ENCODE assay signal across 15 cellular contexts in genomic region chr1:156464335-156464734, GRCh38. TPM values are rescaled to one million over a fixed set of nuclear protein-coding genes. Genes with fewer than 3 reads are reported as not detected.
DNase-seq lines count a peak whose midpoint lies in the region; ATAC-seq and TF ChIP-seq lines count a peak whose summit lies in the region.
"Had no signal": no experiment of that assay in that cellular context is flagged by ENCODE, and none has a peak within 500 bp of the region (broad histone marks: within the 10 kb centered on the region; RNA-seq: fewer than 3 reads in every experiment).

No MANE protein-coding gene starts in this region.

- ATAC-seq in upper lobe of left lung (ENCODE audit: low FRiP score in 2 of 2) (no peak), HG03045 (IDR thresholded peaks at IDR 0.05; ENCODE audit: unreplicated experiment) (no peak), GM18868 (IDR thresholded peaks at IDR 0.05; ENCODE audit: unreplicated experiment) (no peak), HG03469 (IDR thresholded peaks at IDR 0.05; ENCODE audit: unreplicated experiment) (no peak)

- H4K20me1 ChIP-seq in osteoblast (ENCODE audit: insufficient read depth, low read length) = peaks cover 41% of the 10 kb centered on the region

- H3K27ac Mint-ChIP-seq in activated naive CD4-positive, alpha-beta T cell treated with anti-CD3 and anti-CD28 coated beads for 36 hours = peak overlapping the region; percentile 5
- H3K27ac Mint-ChIP-seq: activated naive CD8-positive, alpha-beta T cell had no signal

- no peaks in the 10 kb centered on the region for H3K27me3 Mint-ChIP-seq in activated naive CD4-positive, alpha-beta T cell treated with anti-CD3 and anti-CD28 coated beads for 36 hours (ENCODE audit: low read depth)
- H3K27me3 Mint-ChIP-seq: activated naive CD8-positive, alpha-beta T cell had no signal

- intact Hi-C loops in activated naive CD4-positive, alpha-beta T cell treated with anti-CD3 and anti-CD28 coated beads for 36 hours (cut with micrococcal nuclease) = no loop called here
- intact Hi-C loops in esophagus muscularis mucosa (cut with DNase I) = no loop called here

- no peak overlapping the region for H3K4me3 Mint-ChIP-seq in activated naive CD4-positive, alpha-beta T cell treated with anti-CD3 and anti-CD28 coated beads for 36 hours
- H3K4me3 Mint-ChIP-seq: activated naive CD8-positive, alpha-beta T cell; WTC11 had no signal

- TF ChIP-seq CTCF in esophagus muscularis mucosa (IDR thresholded peaks at IDR 0.05) (no peak), osteoblast (IDR thresholded peaks at IDR 0.05; ENCODE audit: extremely low read depth, low read depth, low read length) (no peak), upper lobe of left lung (IDR thresholded peaks at IDR 0.05) (no peak)

- peaks cover 7% of the 10 kb centered on the region for H3K79me2 ChIP-seq in osteoblast (ENCODE audit: insufficient read depth, low read length)

- peak overlapping the region; percentile 80 to 100 (median 97) for H3K27ac ChIP-seq in esophagus muscularis mucosa (replicated peaks in 1 of 4)
- H3K27ac ChIP-seq in osteoblast (ENCODE audit: low read depth, low read length) = peak overlapping the region; percentile 83
- H3K27ac ChIP-seq in upper lobe of left lung = peak overlapping the region in 3 of 4 donors; percentile 17 to 62 (median 61)

- no peak overlapping the region for H2AFZ ChIP-seq in osteoblast (ENCODE audit: low read length)

- H3K9me3 Mint-ChIP-seq in activated naive CD4-positive, alpha-beta T cell treated with anti-CD3 and anti-CD28 coated beads for 36 hours = no peaks in the 10 kb centered on the region
- H3K9me3 Mint-ChIP-seq: WTC11 had no signal

- no peak for DNase-seq in activated naive CD4-positive, alpha-beta T cell treated with anti-CD3 and anti-CD28 coated beads for 36 hours
- DNase-seq in activated naive CD4-positive, alpha-beta T cell (lab: John Stamatoyannopoulos, UW) = no peak
- no peak for DNase-seq in esophagus muscularis mucosa (ENCODE audit: extremely low spot score)
- no peak for DNase-seq in osteoblast (ENCODE audit: insufficient read length, low spot score, missing footprints)
- DNase-seq in upper lobe of left lung = no peak
- DNase-seq: ACHN, HCEC 1CT, MV-4-11 had no signal

- no peak for TF ChIP-seq POLR2A in esophagus muscularis mucosa (IDR thresholded peaks at IDR 0.05; ENCODE audit: low read depth)
- TF ChIP-seq POLR2A in upper lobe of left lung (IDR thresholded peaks at IDR 0.05) = no peak

- H3K4me3 ChIP-seq in esophagus muscularis mucosa (no peak overlapping the region), osteoblast (ENCODE audit: insufficient read depth, low read length) (no peak overlapping the region), upper lobe of left lung (no peak overlapping the region)
- H3K4me3 ChIP-seq: skin epidermis had no signal

- WGBS in esophagus muscularis mucosa = 51% methylated on average over 3 of the region's 3 CpGs
- WGBS in upper lobe of left lung, 2 donors = 77 to 80% methylated on average over 3 of the region's 3 CpGs

- CTCF ChIA-PET in activated naive CD4-positive, alpha-beta T cell treated with anti-CD3 and anti-CD28 coated beads for 36 hours (lab: Charles Lee) = interaction anchor here (2.0 kb wide), 1 partner anchor 78 kb away, joined by 6 read pairs; no protein-coding TSS in a partner anchor

- H3K4me1 Mint-ChIP-seq in activated naive CD4-positive, alpha-beta T cell treated with anti-CD3 and anti-CD28 coated beads for 36 hours (ENCODE audit: low read depth) = peaks cover 2% of the 10 kb centered on the region

- H3K27me3 ChIP-seq in esophagus muscularis mucosa (no peaks in the 10 kb centered on the region), osteoblast (ENCODE audit: insufficient read depth, low read length) (no peaks in the 10 kb centered on the region), upper lobe of left lung (no peaks in the 10 kb centered on the region)
- H3K27me3 ChIP-seq: foreskin keratinocyte had no signal

- TF ChIP-seq EP300 in esophagus muscularis mucosa (IDR thresholded peaks at IDR 0.05) = no peak
- TF ChIP-seq EP300 in upper lobe of left lung (IDR thresholded peaks at IDR 0.05) = no peak

- peak overlapping the region; percentile 76 for H3K4me2 ChIP-seq in osteoblast (ENCODE audit: insufficient read depth, low read length)

- H3K4me1 ChIP-seq in esophagus muscularis mucosa (peaks cover 61 to 80% (median 73%) of the 10 kb centered on the region in 4 donors), osteoblast (ENCODE audit: insufficient read depth, low read length) (peaks cover 26% of the 10 kb centered on the region), upper lobe of left lung (peaks cover 15 to 33% (median 31%) of the 10 kb centered on the region in 4 donors)

- peaks cover 10% of the 10 kb centered on the region for H3K36me3 Mint-ChIP-seq in activated naive CD4-positive, alpha-beta T cell treated with anti-CD3 and anti-CD28 coated beads for 36 hours (ENCODE audit: low read depth)

- H3K9me3 ChIP-seq in esophagus muscularis mucosa (no peaks in the 10 kb centered on the region), osteoblast (ENCODE audit: low read depth, low read length) (no peaks in the 10 kb centered on the region), upper lobe of left lung (no peaks in the 10 kb centered on the region)

- H3K36me3 ChIP-seq in esophagus muscularis mucosa (peaks cover 30 to 46% (median 41%) of the 10 kb centered on the region in 4 donors), osteoblast (ENCODE audit: insufficient read depth, low read length) (peaks cover 23% of the 10 kb centered on the region), upper lobe of left lung (peaks cover 18 to 48% (median 39%) of the 10 kb centered on the region in 4 donors)

RNA-seq across cellular contexts. Expression of gene MEF2D, which starts 36.2 kb away (rescaled TPM):
- total RNA-seq in activated naive CD4-positive, alpha-beta T cell treated with anti-CD3 and anti-CD28 coated beads for 36 hours = 10 to 100 TPM; 28.8 to 32.8 TPM
- total RNA-seq in esophagus muscularis mucosa (100 to 1,000 TPM in 3 of 4 donors, 10 to 100 TPM in 1; 78.0 to 138 (median 115) TPM), osteoblast (12.4 and 14.1 TPM in 2 replicates), upper lobe of left lung (100 to 1,000 TPM in 2 of 6 donors, 10 to 100 TPM in 4; 42.7 to 146 (median 58.7) TPM)
